In the genomic region with DNA sequence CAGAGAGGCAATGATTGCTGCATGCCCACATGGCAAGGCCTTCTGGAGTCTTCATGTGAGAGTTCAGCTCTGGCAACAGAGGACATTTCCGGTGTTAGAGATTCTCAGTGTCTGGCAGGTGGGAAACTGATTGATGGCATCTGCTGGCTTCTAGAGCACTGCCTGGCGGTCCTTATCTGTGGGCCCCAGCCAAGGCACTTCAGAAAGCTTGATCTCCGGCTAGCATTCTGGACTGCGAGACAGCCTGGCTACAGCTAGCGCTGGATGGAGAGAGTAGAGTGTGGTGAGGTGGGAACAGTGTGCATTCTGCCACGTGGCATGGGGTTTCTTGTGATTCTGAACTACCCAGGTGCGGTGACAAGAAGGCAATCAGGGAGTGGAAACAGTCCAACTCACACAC, we compare ENCODE assay signal across 28 cellular contexts.
"Had no signal": no experiment of that assay in that cellular context is flagged by ENCODE, and none has a peak within 500 bp of the region (broad histone marks: within the 10 kb centered on the region; RNA-seq: fewer than 3 reads in every experiment).

No MANE protein-coding gene starts in this region.

- H3K4me3 Mint-ChIP-seq: activated B cell treated with CpG ODN at 0.5 μM for 24 hours; activated CD4-positive, alpha-beta T cell treated with anti-CD3 and anti-CD28 coated beads, Interleukin-2, amount 10 ng/mL, durations not matched to agents 24 days and 14 days; activated CD8-positive, alpha-beta memory T cell treated with anti-CD3 and anti-CD28 coated beads, Interleukin-2, amount 10 ng/mL, durations not matched to agents 7 days and 5 days; activated naive CD8-positive, alpha-beta T cell treated with anti-CD3 and anti-CD28 coated beads for 36 hours; activated T-cell treated with anti-CD3 and anti-CD28 coated beads, Interleukin-2, amount 50 U/mL, for 24 hours; activated T-helper 1 cell treated with anti-CD3 and anti-CD28 coated beads, Interleukin-12 subunit alpha, Interleukin-12 subunit beta, Interleukin-2, Interleukin-4 antibody, amounts not matched to agents 30 ng/mL and 10 ng/mL and 1 ng/mL, durations not matched to agents 14 hours and 24 hours and 36 hours; T-helper 17 cell had no signal

- H3K27ac ChIP-seq: brain microvascular endothelial cell, cardiac muscle cell, KMS-11 had no signal

- H3K9ac ChIP-seq: KMS-11 had no signal

- H3K4me2 ChIP-seq: KMS-11 had no signal

- ATAC-seq: activated CD8-positive, alpha-beta memory T cell treated with anti-CD3 and anti-CD28 coated beads, Interleukin-2, amount 10 ng/mL, durations not matched to agents 7 days and 5 days; Panc1; T-helper 17 cell had no signal

- H3K4me3 ChIP-seq: cardiac muscle cell had no signal

- H3K4me1 Mint-ChIP-seq: activated CD4-positive, alpha-beta T cell treated with anti-CD3 and anti-CD28 coated beads, Interleukin-2, amount 10 ng/mL, durations not matched to agents 24 days and 14 days had no signal

- H3K27me3 Mint-ChIP-seq: activated B cell treated with CpG ODN at 0.5 μM for 24 hours; activated CD4-positive, alpha-beta T cell treated with anti-CD3 and anti-CD28 coated beads, Interleukin-2, amount 10 ng/mL, durations not matched to agents 24 days and 14 days; activated CD8-positive, alpha-beta memory T cell treated with anti-CD3 and anti-CD28 coated beads, Interleukin-2, amount 10 ng/mL, durations not matched to agents 7 days and 5 days; activated naive CD8-positive, alpha-beta T cell treated with anti-CD3 and anti-CD28 coated beads for 36 hours; activated T-cell treated with anti-CD3 and anti-CD28 coated beads, Interleukin-2, amount 50 U/mL, for 24 hours; IgD-negative memory B cell; T-helper 17 cell had no signal

- H3K27ac Mint-ChIP-seq: activated B cell treated with CpG ODN at 0.5 μM for 24 hours; activated CD4-positive, alpha-beta T cell treated with anti-CD3 and anti-CD28 coated beads, Interleukin-2, amount 10 ng/mL, durations not matched to agents 24 days and 14 days; activated CD8-positive, alpha-beta memory T cell treated with anti-CD3 and anti-CD28 coated beads, Interleukin-2, amount 10 ng/mL, durations not matched to agents 7 days and 5 days; activated naive CD8-positive, alpha-beta T cell treated with anti-CD3 and anti-CD28 coated beads for 36 hours; activated T-cell treated with anti-CD3 and anti-CD28 coated beads, Interleukin-2, amount 50 U/mL, for 24 hours; activated T-helper 1 cell treated with anti-CD3 and anti-CD28 coated beads, Interleukin-12 subunit alpha, Interleukin-12 subunit beta, Interleukin-2, Interleukin-4 antibody, amounts not matched to agents 30 ng/mL and 10 ng/mL and 1 ng/mL, durations not matched to agents 14 hours and 24 hours and 36 hours; T-helper 17 cell had no signal

- H3K36me3 ChIP-seq: brain microvascular endothelial cell, cardiac muscle cell had no signal

- FAIRE-seq: TTC549 had no signal

- H3K27me3 ChIP-seq: brain microvascular endothelial cell, cardiac muscle cell had no signal

- DNase-seq: activated B cell treated with CpG ODN at 0.5 μM for 24 hours; activated CD4-positive, alpha-beta T cell treated with anti-CD3 and anti-CD28 coated beads for 1 hour; activated CD4-positive, alpha-beta T cell treated with anti-CD3 and anti-CD28 coated beads, Interleukin-2, amount 10 ng/mL, durations not matched to agents 24 days and 14 days; activated CD4-positive, alpha-beta T cell treated with anti-CD3 and anti-CD28 coated beads, Interleukin-2, amount 50 U/mL, for 48 hours; activated CD8-positive, alpha-beta memory T cell treated with anti-CD3 and anti-CD28 coated beads, Interleukin-2, amount 10 ng/mL, durations not matched to agents 7 days and 5 days; activated effector memory CD4-positive, alpha-beta T cell treated with Interleukin-2 at 50 U/mL for 16 hours; activated naive CD4-positive, alpha-beta T cell treated with Interleukin-2 at 50 U/mL for 16 hours; activated naive CD8-positive, alpha-beta T cell treated with anti-CD3 and anti-CD28 coated beads for 36 hours; activated T-cell treated with anti-CD3 and anti-CD28 coated beads, Interleukin-2, amount 50 U/mL, for 24 hours; brain microvascular endothelial cell; NCI-H1092; NCI-H1417; NCI-H1694; NCI-H2029; NCI-H345; NCI-H510A; NCI-H526 treated with DMSO at 0.1 percent for 48 hours; NCI-H82; RPMI8226; SHP77; T-helper 17 cell; T-helper 9 cell had no signal
